10 cellular contexts compared by ENCODE assay signal in the genomic region with DNA sequence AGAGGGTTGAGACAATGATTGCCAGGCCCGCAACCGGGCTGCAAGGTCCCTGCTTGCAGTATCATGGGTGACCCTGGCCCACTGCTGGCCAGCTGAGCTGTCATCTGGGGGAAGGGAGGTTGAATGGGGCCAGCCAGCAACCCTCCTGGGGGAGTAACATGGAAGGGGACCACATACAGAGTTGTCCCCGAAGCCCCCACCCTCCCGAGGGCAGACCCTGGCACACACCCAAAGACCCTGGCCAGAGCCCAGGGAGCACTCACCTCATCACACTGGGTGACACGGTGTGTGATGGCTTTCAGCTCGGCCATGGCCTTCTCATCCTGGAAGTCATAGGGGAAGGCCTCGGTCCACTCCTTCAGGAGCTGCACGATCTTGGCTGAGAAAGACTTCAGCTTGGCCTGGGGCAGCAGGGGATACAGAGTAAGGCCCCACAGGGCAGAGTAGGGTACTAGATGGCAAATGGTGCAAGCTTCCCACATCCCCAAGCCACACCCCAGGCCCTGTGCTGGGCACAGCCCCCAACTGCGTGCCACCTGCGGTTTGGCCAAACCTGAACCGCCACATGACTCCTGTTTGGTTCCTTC.
DNase-seq lines count a peak whose midpoint lies in the region; ATAC-seq and TF ChIP-seq lines count a peak whose summit lies in the region.
"Had no signal": no experiment of that assay in that cellular context is flagged by ENCODE, and none has a peak within 500 bp of the region (broad histone marks: within the 10 kb centered on the region; RNA-seq: fewer than 3 reads in every experiment).

No MANE protein-coding gene starts in this region.

- no peak for TF ChIP-seq CTCF in dorsolateral prefrontal cortex (IDR thresholded peaks at IDR 0.05 in 54 of 56, conservative IDR thresholded peaks at IDR 0.05 in 2 of 56; ENCODE audit: low read depth in 1 of 56, partially characterized antibody in 56 of 56)

- H3K27ac ChIP-seq in dorsolateral prefrontal cortex = no peak overlapping the region
- no peak overlapping the region for H3K27ac ChIP-seq in muscle layer of duodenum (ENCODE audit: low read length)
- H3K27ac ChIP-seq: ovary, SJCRH30 had no signal

- H3K27me3 ChIP-seq in dorsolateral prefrontal cortex = no peaks in the 10 kb centered on the region
- no peaks in the 10 kb centered on the region for H3K27me3 ChIP-seq in muscle layer of duodenum (ENCODE audit: low read depth, low read length)
- H3K27me3 ChIP-seq: ovary, SJCRH30 had no signal

- peaks cover 0 to 12% of the 10 kb centered on the region in 2 donors for H3K4me1 ChIP-seq in muscle layer of duodenum (ENCODE audit: control insufficient read depth in 1 of 2, insufficient read depth in 2 of 2, low read length in 2 of 2)
- H3K4me1 ChIP-seq: SJCRH30 had no signal

- H3K9me3 ChIP-seq in muscle layer of duodenum (ENCODE audit: control insufficient read depth in 1 of 2, low read length in 2 of 2) = no peaks in the 10 kb centered on the region
- H3K9me3 ChIP-seq: ovary, SJCRH30 had no signal

- H3K4me3 ChIP-seq in dorsolateral prefrontal cortex (peak overlapping the region in 30 of 59 donors; percentile 33 to 65 (median 54)), muscle layer of duodenum (ENCODE audit: low read depth in 1 of 2, low read length in 2 of 2) (peak overlapping the region; percentile 52 to 68)
- H3K4me3 ChIP-seq: SJCRH30 had no signal

- DNase-seq in AG08396 (ENCODE audit: low spot score) (peak; percentile 5), dorsolateral prefrontal cortex (peak in 4 of 10 donors; percentile 14 to 35 (median 26)), NCI-H1930 (lab: John Stamatoyannopoulos, UW) (no peak), NOMO-1 (lab: John Stamatoyannopoulos, UW; ENCODE audit: unreplicated experiment in 2 of 2) (no peak), NCI-H748 (lab: John Stamatoyannopoulos, UW; ENCODE audit: unreplicated experiment) (no peak), NAMALWA (ENCODE audit: low spot score) (no peak)
- DNase-seq: SJCRH30 had no signal

- ATAC-seq in HG03378 (IDR thresholded peaks at IDR 0.05; ENCODE audit: unreplicated experiment) = peak; percentile 5

- intact Hi-C loops in dorsolateral prefrontal cortex (cut with DNase I) = loop anchor here in 1 of 2 donors (10.0 kb wide), 1 partner anchor 143 kb away; no protein-coding TSS in a partner anchor

- no peaks in the 10 kb centered on the region for H3K36me3 ChIP-seq in muscle layer of duodenum (ENCODE audit: control insufficient read depth in 1 of 2, insufficient read depth in 2 of 2, low read length in 2 of 2)
- H3K36me3 ChIP-seq: ovary, SJCRH30 had no signal
